8 cellular contexts compared by ENCODE assay signal in the genomic region with DNA sequence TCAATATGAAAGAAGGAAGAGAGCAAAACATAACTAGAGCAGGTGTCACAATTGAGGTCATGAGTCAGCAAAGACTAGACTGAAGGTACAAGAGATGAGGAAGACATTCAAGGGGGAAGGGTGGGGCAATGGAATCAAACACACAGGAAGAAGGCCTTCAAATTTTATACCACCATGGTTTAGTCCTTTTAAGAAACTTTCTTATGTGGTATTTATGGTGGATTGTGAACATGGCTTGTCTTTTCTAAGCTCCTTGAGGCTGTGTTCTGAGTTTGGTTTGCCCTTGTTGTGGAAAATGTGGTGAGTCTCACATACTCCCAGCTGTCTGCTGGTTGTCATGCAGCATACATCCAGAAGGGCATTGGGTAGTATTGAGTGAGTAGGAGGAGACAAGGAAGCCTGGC.
A peak's percentile ranks its signal among the peaks of the same experiment; 100 is the strongest.
DNase-seq lines count a peak whose midpoint lies in the region; ATAC-seq and TF ChIP-seq lines count a peak whose summit lies in the region.

No MANE protein-coding gene starts in this region.

- intact Hi-C loops in Right ventricle myocardium superior (cut with DNase I), result no loop called here

- H3K27ac Mint-ChIP-seq in activated T-cell treated with anti-CD3 and anti-CD28 coated beads, Interleukin-2, amount 50 U/mL, for 72 hours, result peak overlapping the region; percentile 11
- H3K27ac Mint-ChIP-seq in stimulated activated naive CD8-positive, alpha-beta T cell treated with anti-CD3 and anti-CD28 coated beads, Interleukin-15, amount 100 ng/mL, for 72 hours, result no peak overlapping the region

- POLR2A ChIA-PET in HEK293T (lab: Yijun Ruan, JAX), result no interaction called here

- peak; percentile 28 for DNase-seq in activated naive CD4-positive, alpha-beta T cell treated with Interleukin-2 at 50 U/mL for 16 hours
- no peak for DNase-seq in activated naive CD4-positive, alpha-beta T cell (lab: John Stamatoyannopoulos, UW)
- peak; percentile 41 to 59 for DNase-seq in activated T-cell treated with anti-CD3 and anti-CD28 coated beads, Interleukin-2, amount 50 U/mL, for 72 hours
- DNase-seq in stimulated activated naive CD8-positive, alpha-beta T cell treated with anti-CD3 and anti-CD28 coated beads, Interleukin-15, amount 100 ng/mL, for 72 hours, result peak; percentile 55 to 72
- DNase-seq in NCI-H446 (lab: John Stamatoyannopoulos, UW), result no peak
- DNase-seq in HEK293T (ENCODE audit: extremely low spot score), result no peak
- no peak for DNase-seq in Right ventricle myocardium superior

- CTCF ChIA-PET in HEK293T (lab: Yijun Ruan, JAX), result no interaction called here

- no peaks in the 10 kb centered on the region for H3K36me3 Mint-ChIP-seq in activated T-cell treated with anti-CD3 and anti-CD28 coated beads, Interleukin-2, amount 50 U/mL, for 72 hours (ENCODE audit: insufficient read depth in 2 of 2)

- H3K4me1 Mint-ChIP-seq in activated T-cell treated with anti-CD3 and anti-CD28 coated beads, Interleukin-2, amount 50 U/mL, for 72 hours (ENCODE audit: low read depth), result peaks cover 18% of the 10 kb centered on the region
- peaks cover 13% of the 10 kb centered on the region for H3K4me1 Mint-ChIP-seq in stimulated activated naive CD8-positive, alpha-beta T cell treated with anti-CD3 and anti-CD28 coated beads, Interleukin-15, amount 100 ng/mL, for 72 hours

- H3K9me3 Mint-ChIP-seq in activated T-cell treated with anti-CD3 and anti-CD28 coated beads, Interleukin-2, amount 50 U/mL, for 72 hours, result no peaks in the 10 kb centered on the region
- no peaks in the 10 kb centered on the region for H3K9me3 Mint-ChIP-seq in stimulated activated naive CD8-positive, alpha-beta T cell treated with anti-CD3 and anti-CD28 coated beads, Interleukin-15, amount 100 ng/mL, for 72 hours

- peaks cover 35% of the 10 kb centered on the region for H3K27me3 Mint-ChIP-seq in activated T-cell treated with anti-CD3 and anti-CD28 coated beads, Interleukin-2, amount 50 U/mL, for 72 hours (ENCODE audit: low read depth)
- peaks cover 36% of the 10 kb centered on the region for H3K27me3 Mint-ChIP-seq in stimulated activated naive CD8-positive, alpha-beta T cell treated with anti-CD3 and anti-CD28 coated beads, Interleukin-15, amount 100 ng/mL, for 72 hours

- H3K4me3 Mint-ChIP-seq in activated T-cell treated with anti-CD3 and anti-CD28 coated beads, Interleukin-2, amount 50 U/mL, for 72 hours, result peak overlapping the region in 1 of 2 donors; percentile 1
- no peak overlapping the region for H3K4me3 Mint-ChIP-seq in stimulated activated naive CD8-positive, alpha-beta T cell treated with anti-CD3 and anti-CD28 coated beads, Interleukin-15, amount 100 ng/mL, for 72 hours

- ATAC-seq in HG03354 (IDR thresholded peaks at IDR 0.05; ENCODE audit: poor library complexity, severe bottlenecking, unreplicated experiment) (peak; percentile 97), Right ventricle myocardium superior (ENCODE audit: poor library complexity) (no peak)
- ATAC-seq in activated T-cell treated with anti-CD3 and anti-CD28 coated beads, Interleukin-2, amount 50 U/mL, for 72 hours (replicated peaks in 1 of 2), result peak; percentile 96 to 97
- ATAC-seq in stimulated activated naive CD8-positive, alpha-beta T cell treated with anti-CD3 and anti-CD28 coated beads, Interleukin-15, amount 100 ng/mL, for 72 hours, result peak; percentile 99

TF ChIP-seq in HEK293T, 16 proteins besides CTCF, POLR2A, EP300 and RAD21:
- no peak for TF ChIP-seq LEF1 (IDR thresholded peaks at IDR 0.05; ENCODE audit: borderline replicate concordance)
- TF ChIP-seq ARNT (IDR thresholded peaks at IDR 0.05), result no peak
- no peak for TF ChIP-seq HDGF (IDR thresholded peaks at IDR 0.05; ENCODE audit: borderline replicate concordance)
- no peak for TF ChIP-seq CTBP1 (IDR thresholded peaks at IDR 0.05; ENCODE audit: borderline replicate concordance)
TF ChIP-seq in HEK293T: peak in this region for 0.

Comparison
In these comparisons a context has a peak if more than half of its experiments do, and no peak if none do; other contexts are left out.
1. DNase-seq: peak in activated naive CD4-positive, alpha-beta T cell treated with Interleukin-2 at 50 U/mL for 16 hours (single experiment), activated T-cell treated with anti-CD3 and anti-CD28 coated beads, Interleukin-2, amount 50 U/mL, for 72 hours (2 of 2) and stimulated activated naive CD8-positive, alpha-beta T cell treated with anti-CD3 and anti-CD28 coated beads, Interleukin-15, amount 100 ng/mL, for 72 hours (2 of 2); none in activated naive CD4-positive, alpha-beta T cell (0 of 4), NCI-H446 (0 of 2), HEK293T (single experiment) and Right ventricle myocardium superior (single experiment).